In the genomic region with DNA sequence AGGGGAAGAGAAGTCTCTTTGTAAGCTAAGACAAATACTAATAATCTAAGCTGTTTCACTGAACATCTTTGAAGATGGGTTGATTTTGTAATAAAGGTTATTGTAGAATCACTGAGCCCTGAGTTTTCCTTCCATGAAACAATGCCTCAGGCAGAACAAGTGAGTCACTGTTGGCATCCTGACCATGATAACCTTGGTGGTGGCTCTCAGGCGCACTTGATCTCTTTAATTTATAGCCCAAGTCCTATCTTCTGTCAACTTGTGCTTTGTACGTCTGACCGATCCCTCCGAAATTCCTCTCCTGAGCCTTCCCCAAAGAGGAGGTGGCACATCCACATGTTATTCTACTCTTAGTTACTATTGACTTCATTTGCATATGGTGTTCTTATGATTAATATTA, we compare ENCODE assay signal across 17 cellular contexts.
DNase-seq lines count a peak whose midpoint lies in the region; ATAC-seq and TF ChIP-seq lines count a peak whose summit lies in the region.
"Had no signal": no experiment of that assay in that cellular context is flagged by ENCODE, and none has a peak within 500 bp of the region (broad histone marks: within the 10 kb centered on the region; RNA-seq: fewer than 3 reads in every experiment).

No MANE protein-coding gene starts in this region.

- 48 to 79% (median 55%) methylated on average over 4 of the region's 4 CpGs for WGBS in adrenal gland, 4 donors

- H3K79me2 ChIP-seq in PC-3 (ENCODE audit: low read length): no peaks in the 10 kb centered on the region

- H3K4me1 ChIP-seq in PC-3 (ENCODE audit: insufficient read depth, low read length) (no peaks in the 10 kb centered on the region; the same call in 1 of the 2 replicates), adrenal gland (replicated peaks in 1 of 2) (no peaks in the 10 kb centered on the region)

- H2AFZ ChIP-seq in PC-3 (ENCODE audit: low read length): no peak overlapping the region
- H2AFZ ChIP-seq: GM23338 had no signal

- H3K4me2 ChIP-seq in PC-3 (ENCODE audit: low read length): no peak overlapping the region
- H3K4me2 ChIP-seq: GM23338 had no signal

- no peak overlapping the region for H3K27ac ChIP-seq in PC-3 (ENCODE audit: low read length)
- no peak overlapping the region for H3K27ac ChIP-seq in adrenal gland

- H4K20me1 ChIP-seq in PC-3 (ENCODE audit: low read length): no peaks in the 10 kb centered on the region

- no peak for TF ChIP-seq POLR2A in adrenal gland (IDR thresholded peaks at IDR 0.05)

- ATAC-seq in PC-3 (peak; percentile 20; the same call in 1 of the 2 replicates), GM21390 (IDR thresholded peaks at IDR 0.05; ENCODE audit: unreplicated experiment) (no peak)
- ATAC-seq: GM23338 had no signal

- no peaks in the 10 kb centered on the region for H3F3A ChIP-seq in PC-3 (ENCODE audit: low read length, unreplicated experiment)

- in situ Hi-C loops in GM13977 (cut with MboI; ENCODE audit: low pct_unique_long_range_greater_than_20kb, low sequenced_read_pairs, unreplicated experiment): no loop called here

- TF ChIP-seq CTCF in PC-3 (conservative IDR thresholded peaks at IDR 0.05; ENCODE audit: low read depth, low read length) (no peak), adrenal gland (IDR thresholded peaks at IDR 0.05) (no peak), GM13977 (IDR thresholded peaks at IDR 0.05; ENCODE audit: extremely low read depth, insufficient read depth, missing control alignments) (no peak)

- H3K9ac ChIP-seq in PC-3 (ENCODE audit: low read length): no peak overlapping the region

- POLR2A ChIA-PET in PC-3 (lab: Charles Lee; ENCODE audit: unreplicated experiment): no interaction called here

- no peaks in the 10 kb centered on the region for H3K9me2 ChIP-seq in PC-3 (replicated peaks; ENCODE audit: low read length)

- BruUV-seq in PC-3 (replicated peaks; lab: Mats Ljungman, UMichigan): no TSS peak

- no peaks in the 10 kb centered on the region for H3K9me3 ChIP-seq in PC-3 (ENCODE audit: low read length)
- H3K9me3 ChIP-seq in adrenal gland (replicated peaks in 1 of 3): no peaks in the 10 kb centered on the region

- H3K4me3 ChIP-seq in PC-3 (ENCODE audit: low read length) (no peak overlapping the region), adrenal gland (no peak overlapping the region)
- H3K4me3 ChIP-seq: GM23338 had no signal

- peak; percentile 6 for DNase-seq in A172 (ENCODE audit: low spot score)
- peak; percentile 15 for DNase-seq in PC-3
- peak; percentile 47 to 65 (median 59) for DNase-seq in adrenal gland
- DNase-seq in NCI-H2029 (lab: John Stamatoyannopoulos, UW): no peak
- DNase-seq in GM13977 (ENCODE audit: low spot score): no peak
- DNase-seq: 8988T; C1 segment of cervical spinal cord; Calu3; CD4-positive, alpha-beta memory T cell; COR-L47; DMS53; DMS79 treated with DMSO at 0.1 percent for 48 hours; GF-D8; H9; HFFc6 had no signal

- intact Hi-C loops in PC-3 (cut with micrococcal nuclease) (no loop called here), adrenal gland (cut with DNase I) (no loop called here)

- CTCF ChIA-PET in PC-3 (lab: Charles Lee): no interaction called here

- H3K27me3 ChIP-seq in PC-3 (ENCODE audit: low read length) (0 out of 2 replicates have a peak, but pooled peaks cover 8% of the 10 kb centered on the region), adrenal gland (no peaks in the 10 kb centered on the region)

- H3K36me3 ChIP-seq in PC-3 (ENCODE audit: low read depth, low read length): no peaks in the 10 kb centered on the region
- no peaks in the 10 kb centered on the region for H3K36me3 ChIP-seq in adrenal gland (replicated peaks in 1 of 2)

Comparison
In these comparisons a context has a peak if more than half of its experiments do, and no peak if none do; other contexts are left out.
1. DNase-seq: peak in A172 (single experiment), PC-3 (single experiment) and adrenal gland (7 of 7); none in NCI-H2029 (single experiment) and GM13977 (single experiment).